ENCODE assay signal across 28 cellular contexts in genomic region chr7:123979876-123980275, GRCh38. TPM values are rescaled to one million over a fixed set of nuclear protein-coding genes. Genes with fewer than 3 reads are reported as not detected.
DNase-seq lines count a peak whose midpoint lies in the region; ATAC-seq and TF ChIP-seq lines count a peak whose summit lies in the region.
"Had no signal": no experiment of that assay in that cellular context is flagged by ENCODE, and none has a peak within 500 bp of the region (broad histone marks: within the 10 kb centered on the region; RNA-seq: fewer than 3 reads in every experiment).

No MANE protein-coding gene starts in this region.

- no peaks in the 10 kb centered on the region; the same call in 1 of the 2 replicates for H3K36me3 Mint-ChIP-seq in HFFc6 (ENCODE audit: low read depth)
- H3K36me3 Mint-ChIP-seq in activated T-cell treated with anti-CD3 and anti-CD28 coated beads, Interleukin-2, amount 50 U/mL, for 24 hours (ENCODE audit: low read depth) = no peaks in the 10 kb centered on the region
- H3K36me3 Mint-ChIP-seq: activated naive CD4-positive, alpha-beta T cell treated with anti-CD3 and anti-CD28 coated beads, Interleukin-2, amount 50 U/mL, for 24 hours; CD8-positive, alpha-beta T cell had no signal

- TF ChIP-seq CTCF in fibroblast of pulmonary artery (IDR thresholded peaks at IDR 0.05; ENCODE audit: low read length, missing control alignments) (no peak), HFFc6 (IDR thresholded peaks at IDR 0.05) (no peak)

- no peak overlapping the region for H3K27ac Mint-ChIP-seq in HFFc6
- no peak overlapping the region for H3K27ac Mint-ChIP-seq in activated T-cell treated with anti-CD3 and anti-CD28 coated beads, Interleukin-2, amount 50 U/mL, for 24 hours
- H3K27ac Mint-ChIP-seq: activated naive CD4-positive, alpha-beta T cell treated with anti-CD3 and anti-CD28 coated beads, Interleukin-2, amount 50 U/mL, for 24 hours; CD8-positive, alpha-beta T cell; dendritic cell treated with granulocyte-macrophage colony-stimulating factor and Interleukin-4, amounts not matched to agents 40 ng/mL and 50 ng/mL, for 4 days had no signal

- no peaks in the 10 kb centered on the region for H3K4me1 Mint-ChIP-seq in HFFc6 (ENCODE audit: low read depth)
- H3K4me1 Mint-ChIP-seq in activated T-cell treated with anti-CD3 and anti-CD28 coated beads, Interleukin-2, amount 50 U/mL, for 24 hours (ENCODE audit: low read depth) = no peaks in the 10 kb centered on the region
- H3K4me1 Mint-ChIP-seq: activated naive CD4-positive, alpha-beta T cell treated with anti-CD3 and anti-CD28 coated beads, Interleukin-2, amount 50 U/mL, for 24 hours had no signal

- ATAC-seq in HG02642 (IDR thresholded peaks at IDR 0.05; ENCODE audit: poor library complexity, unreplicated experiment) = no peak
- ATAC-seq: body of pancreas; CD8-positive, alpha-beta T cell had no signal

- peak; percentile 71 for DNase-seq in HT1080 (ENCODE audit: low read depth)
- DNase-seq in amniotic epithelial cell (ENCODE audit: low read depth) = peak; percentile 83
- peak; percentile 69 for DNase-seq in fibroblast of pulmonary artery (ENCODE audit: low read depth)
- peak; percentile 89 for DNase-seq in renal cortical epithelial cell (ENCODE audit: low read depth)
- DNase-seq in dedifferentiated amniotic fluid mesenchymal stem cell (ENCODE audit: extremely low spot score) = no peak
- no peak for DNase-seq in HFFc6
- no peak for DNase-seq in activated T-cell treated with anti-CD3 and anti-CD28 coated beads, Interleukin-2, amount 50 U/mL, for 24 hours
- DNase-seq: activated CD8-positive, alpha-beta memory T cell treated with anti-CD3 and anti-CD28 coated beads for 24 hours; activated T-cell treated with anti-CD3 and anti-CD28 coated beads, Interleukin-2, amount 50 U/mL, for 48 hours; body of pancreas; CD8-positive, alpha-beta T cell; foreskin melanocyte; kidney; NCI-H1092 treated with DMSO at 0.1 percent for 48 hours; NCI-H2029 treated with DMSO at 0.1 percent for 48 hours; NCI-H345; nucleus accumbens; OCI-M1; retina; stimulated activated CD4-positive, alpha-beta T cell treated with anti-CD3 and anti-CD28 coated beads, Interleukin-4, amount 100 ng/mL, for 24 hours; stimulated activated naive CD4-positive, alpha-beta T cell treated with Interleukin-2 at 50 U/mL for 16 hours; T-helper 1 cell; thyroid gland had no signal

- no peaks in the 10 kb centered on the region; the same call in 1 of the 2 replicates for H3K27me3 Mint-ChIP-seq in HFFc6 (ENCODE audit: insufficient read depth)
- peaks cover 1% of the 10 kb centered on the region for H3K27me3 Mint-ChIP-seq in activated T-cell treated with anti-CD3 and anti-CD28 coated beads, Interleukin-2, amount 50 U/mL, for 24 hours
- H3K27me3 Mint-ChIP-seq: dendritic cell treated with granulocyte-macrophage colony-stimulating factor and Interleukin-4, amounts not matched to agents 40 ng/mL and 50 ng/mL, for 4 days had no signal

- H3K4me3 Mint-ChIP-seq in HFFc6 = no peak overlapping the region
- no peak overlapping the region for H3K4me3 Mint-ChIP-seq in activated T-cell treated with anti-CD3 and anti-CD28 coated beads, Interleukin-2, amount 50 U/mL, for 24 hours
- H3K4me3 Mint-ChIP-seq: activated naive CD4-positive, alpha-beta T cell treated with anti-CD3 and anti-CD28 coated beads, Interleukin-2, amount 50 U/mL, for 24 hours; CD8-positive, alpha-beta T cell; dendritic cell treated with granulocyte-macrophage colony-stimulating factor and Interleukin-4, amounts not matched to agents 40 ng/mL and 50 ng/mL, for 4 days had no signal

- peaks cover 23% of the 10 kb centered on the region for H3K9me3 Mint-ChIP-seq in HFFc6
- H3K9me3 Mint-ChIP-seq in activated T-cell treated with anti-CD3 and anti-CD28 coated beads, Interleukin-2, amount 50 U/mL, for 24 hours = no peaks in the 10 kb centered on the region
- H3K9me3 Mint-ChIP-seq: dendritic cell treated with granulocyte-macrophage colony-stimulating factor and Interleukin-4, amounts not matched to agents 40 ng/mL and 50 ng/mL, for 4 days had no signal

- H3K4me3 ChIP-seq in fibroblast of pulmonary artery (replicated peaks; ENCODE audit: low read depth, low read length) = no peak overlapping the region
- H3K4me3 ChIP-seq: body of pancreas, thyroid gland had no signal

RNA-seq across cellular contexts. Expression of gene TMEM229A, which starts 53.0 kb away (rescaled TPM):
- total RNA-seq in HT1080 (2014; rRNA removed; shearing (Covaris generic)) = not detected in 2 replicates
- polyA plus RNA-seq in HT1080 (2015; cell fraction: cytosol; rRNA removed) = not detected in 2 replicates
- polyA plus RNA-seq in HT1080 (2015; cell fraction: nucleus; rRNA removed) = not detected in 2 replicates
- not detected in 2 replicates for total RNA-seq in renal cortical epithelial cell
- total RNA-seq in HFFc6 (2021; fragmentation: NEBNext Ultra II Directional; extraction: Animal tissue kit (Norgen Biotek cat#: 25700)) = not detected
- total RNA-seq: body of pancreas; CD8-positive, alpha-beta T cell; kidney; lung microvascular endothelial cell; myocyte had no signal

RNA-seq across cellular contexts. Expression of gene SPAM1, which starts 54.8 kb away (rescaled TPM):
- total RNA-seq in HT1080 (2014; rRNA removed; shearing (Covaris generic)) = not detected in 2 replicates
- not detected in 2 replicates for polyA plus RNA-seq in HT1080 (2015; cell fraction: cytosol; rRNA removed)
- polyA plus RNA-seq in HT1080 (2015; cell fraction: nucleus; rRNA removed) = not detected in 2 replicates
- not detected in 2 replicates for total RNA-seq in renal cortical epithelial cell
- not detected for total RNA-seq in HFFc6 (2021; fragmentation: NEBNext Ultra II Directional; extraction: Animal tissue kit (Norgen Biotek cat#: 25700))
- total RNA-seq: body of pancreas; CD8-positive, alpha-beta T cell; kidney; lung microvascular endothelial cell; myocyte; thyroid gland had no signal

Comparison
In these comparisons a context has a peak if more than half of its experiments do, and no peak if none do; other contexts are left out.
1. DNase-seq: peak in HT1080 (single experiment), amniotic epithelial cell (single experiment), fibroblast of pulmonary artery (single experiment) and renal cortical epithelial cell (single experiment); none in dedifferentiated amniotic fluid mesenchymal stem cell (single experiment), HFFc6 (single experiment) and activated T-cell treated with anti-CD3 and anti-CD28 coated beads, Interleukin-2, amount 50 U/mL, for 24 hours (single experiment).